Comparison of ENCODE assay signal across 27 cellular contexts in the genomic region with DNA sequence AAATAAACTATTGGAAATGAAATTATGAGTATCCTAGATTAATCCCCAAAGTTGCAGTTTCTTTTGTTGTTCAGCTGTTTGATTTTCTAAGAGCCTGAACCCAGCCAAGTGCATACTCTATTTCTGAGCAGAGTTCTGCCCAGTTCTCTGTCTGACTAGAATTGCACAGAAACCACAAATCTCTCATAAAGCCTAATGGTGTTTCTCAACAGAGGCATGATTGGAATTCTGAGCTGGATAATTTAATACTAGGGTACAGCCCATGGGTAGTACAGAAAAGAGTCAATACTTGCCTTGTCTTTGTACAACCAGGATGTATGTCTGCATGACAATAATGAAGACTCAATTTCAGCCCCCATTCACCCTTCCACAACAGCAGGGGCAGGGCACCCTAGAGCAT.
"Had no signal": no experiment of that assay in that cellular context is flagged by ENCODE, and none has a peak within 500 bp of the region (broad histone marks: within the 10 kb centered on the region; RNA-seq: fewer than 3 reads in every experiment).

No MANE protein-coding gene starts in this region.

- FAIRE-seq: endometrium, keratinocyte, pancreas had no signal

- H3K4me3 Mint-ChIP-seq: effector memory CD8-positive, alpha-beta T cell; naive B cell; natural killer cell treated with Interleukin-12 subunit alpha and Interleukin-12 subunit beta and Interleukin-15 and Interleukin-18, amount 100 ng/mL, for 72 hours; neural crest cell; stimulated activated effector memory CD8-positive, alpha-beta T cell treated with anti-CD3 and anti-CD28 coated beads, Interleukin-12 subunit alpha, Interleukin-12 subunit beta, amount 100 ng/mL, for 72 hours had no signal

- DNase-seq: dermis blood vessel endothelial cell; effector memory CD8-positive, alpha-beta T cell; erythroblast; esophagus squamous epithelium; foreskin melanocyte; glutamatergic neuron; heart right ventricle; hypothalamus; left ventricle myocardium superior; lower lobe of right lung; naive B cell; pancreas; right lobe of liver; stimulated activated CD4-positive, alpha-beta T cell treated with anti-CD3 and anti-CD28 coated beads, Interleukin-2, amount 100 ng/mL, for 24 hours; stimulated activated CD4-positive, alpha-beta T cell treated with anti-CD3 and anti-CD28 coated beads, Interleukin-4, amount 100 ng/mL, for 24 hours; stimulated activated naive CD4-positive, alpha-beta T cell treated with Interleukin-2 at 50 U/mL for 16 hours; stomach; thyroid gland; trophoblast cell had no signal

- H3K4me1 Mint-ChIP-seq: naive B cell; neural crest cell; stimulated activated effector memory CD8-positive, alpha-beta T cell treated with anti-CD3 and anti-CD28 coated beads, Interleukin-12 subunit alpha, Interleukin-12 subunit beta, amount 100 ng/mL, for 72 hours had no signal

- ATAC-seq: effector memory CD8-positive, alpha-beta T cell; heart right ventricle; left ventricle myocardium superior; lower lobe of right lung; pancreas; right lobe of liver; stimulated activated effector memory CD8-positive, alpha-beta T cell treated with anti-CD3 and anti-CD28 coated beads, Interleukin-12 subunit alpha, Interleukin-12 subunit beta, amount 100 ng/mL, for 72 hours had no signal

- H3K36me3 Mint-ChIP-seq: naive B cell; natural killer cell treated with Interleukin-12 subunit alpha and Interleukin-12 subunit beta and Interleukin-15 and Interleukin-18, amount 100 ng/mL, for 72 hours; stimulated activated effector memory CD8-positive, alpha-beta T cell treated with anti-CD3 and anti-CD28 coated beads, Interleukin-12 subunit alpha, Interleukin-12 subunit beta, amount 100 ng/mL, for 72 hours had no signal

- H3K9me3 ChIP-seq: esophagus squamous epithelium, lower lobe of right lung, neutrophil, pancreas, right lobe of liver, thyroid gland, vagina had no signal

- H3K27ac ChIP-seq: coronary artery, esophagus squamous epithelium, heart right ventricle, lower lobe of right lung, neutrophil, pancreas, right lobe of liver, stomach, thyroid gland, vagina had no signal

- H3K4me3 ChIP-seq: coronary artery, esophagus squamous epithelium, heart right ventricle, lower lobe of right lung, pancreas, right lobe of liver, stomach, thyroid gland, vagina had no signal

- H3K27ac Mint-ChIP-seq: effector memory CD8-positive, alpha-beta T cell; naive B cell; natural killer cell treated with Interleukin-12 subunit alpha and Interleukin-12 subunit beta and Interleukin-15 and Interleukin-18, amount 100 ng/mL, for 72 hours; stimulated activated effector memory CD8-positive, alpha-beta T cell treated with anti-CD3 and anti-CD28 coated beads, Interleukin-12 subunit alpha, Interleukin-12 subunit beta, amount 100 ng/mL, for 72 hours had no signal

- H3K4me1 ChIP-seq: esophagus squamous epithelium, heart right ventricle, lower lobe of right lung, pancreas, right lobe of liver, stomach, thyroid gland, vagina had no signal

- H3K36me3 ChIP-seq: esophagus squamous epithelium, heart right ventricle, lower lobe of right lung, neutrophil, pancreas, right lobe of liver, stomach, thyroid gland, vagina had no signal

- H3K27me3 ChIP-seq: esophagus squamous epithelium, heart right ventricle, neutrophil, pancreas, right lobe of liver, stomach, thyroid gland, vagina had no signal

- H3K27me3 Mint-ChIP-seq: naive B cell had no signal
